Comparison of ENCODE assay signal across 1 cellular context in the genomic region with DNA sequence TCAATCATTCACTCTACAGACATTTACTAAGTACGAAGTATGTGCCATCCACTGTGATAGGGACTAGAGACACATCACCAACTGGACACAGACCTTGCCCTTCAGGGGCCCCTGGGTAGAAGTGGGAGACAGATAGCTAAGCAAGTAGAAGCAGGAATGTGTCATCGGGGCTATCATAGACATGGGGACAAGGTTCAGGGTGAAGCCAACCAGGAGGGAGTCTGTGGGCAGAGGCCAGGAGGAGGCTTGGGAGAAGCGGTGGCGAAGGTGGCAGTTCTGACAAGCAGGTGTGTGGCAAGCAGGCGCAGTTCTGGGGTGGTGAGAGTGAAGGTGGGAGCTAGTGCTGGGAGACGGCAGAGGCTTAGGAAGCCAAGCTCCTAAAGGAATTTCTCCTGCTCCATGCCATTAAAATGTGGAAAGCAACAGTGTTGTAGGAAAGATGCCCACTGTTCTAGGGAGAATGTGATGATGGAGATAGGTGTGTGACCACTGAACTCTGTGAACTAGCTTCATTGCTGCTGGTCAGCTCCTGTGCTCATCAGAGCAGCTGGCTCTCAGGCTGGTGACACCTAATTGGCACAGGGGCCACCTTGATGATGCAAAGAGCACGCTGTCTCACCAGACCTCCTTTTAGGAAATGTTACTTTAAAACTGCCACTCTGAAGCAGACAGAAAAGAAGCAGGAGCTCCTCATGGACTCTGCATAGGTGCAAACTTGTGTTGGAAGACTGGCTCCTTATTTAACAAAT.
TF ChIP-seq lines count a peak whose summit lies in the region.

No MANE protein-coding gene starts in this region.

TF ChIP-seq in SK-N-SH treated with all-trans-retinoic acid at 6 μM for 48 hours, 23 proteins besides CTCF, POLR2A, EP300 and RAD21 (continued from another document):
- no peak for TF ChIP-seq BACH2 (CRISPR knock-in tag; IDR thresholded peaks at IDR 0.05; ENCODE audit: borderline replicate concordance)
